ENCODE assay signal across 8 cellular contexts in genomic region chr3:182986021-182986420, GRCh38.
"Had no signal": no experiment of that assay in that cellular context is flagged by ENCODE, and none has a peak within 500 bp of the region (broad histone marks: within the 10 kb centered on the region; RNA-seq: fewer than 3 reads in every experiment).

No MANE protein-coding gene starts in this region.

- H3K4me3 ChIP-seq: GM12878 had no signal

- DNase-seq: GDM1, GF-D8 had no signal

- FAIRE-seq: G401.6, GM12878, GM12891, GM12892, GM18507, GM19239 had no signal
